13 cellular contexts compared by ENCODE assay signal in the genomic region with DNA sequence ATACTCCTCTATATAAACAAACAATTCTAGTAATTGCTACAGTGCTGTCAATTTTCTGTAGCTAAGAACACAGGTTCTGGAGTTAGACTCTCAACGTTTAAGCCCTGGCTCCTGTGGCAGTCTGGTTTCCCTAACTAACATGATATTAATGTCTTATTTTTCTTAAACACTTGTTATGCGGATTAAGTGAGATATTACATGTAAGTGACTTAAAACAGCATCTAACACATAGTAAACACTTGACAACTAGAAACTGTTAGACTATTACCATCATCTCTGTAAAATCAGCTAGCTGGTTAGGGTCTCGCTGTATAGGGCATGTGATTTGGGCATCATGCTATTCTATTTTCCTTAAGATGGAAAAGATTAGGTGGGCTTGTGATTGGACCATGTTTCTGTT.
"Had no signal": no experiment of that assay in that cellular context is flagged by ENCODE, and none has a peak within 500 bp of the region (broad histone marks: within the 10 kb centered on the region; RNA-seq: fewer than 3 reads in every experiment).

No MANE protein-coding gene starts in this region.

- H3K9me3 ChIP-seq: pancreas, transverse colon had no signal

- DNase-seq: activated CD4-positive, alpha-beta T cell treated with anti-CD3 and anti-CD28 coated beads, Interleukin-2, amount 50 U/mL, for 4 hours; activated naive CD4-positive, alpha-beta T cell; activated naive CD8-positive, alpha-beta T cell treated with anti-CD3 and anti-CD28 coated beads, Interleukin-2, amount 10 ng/mL, durations not matched to agents 7 days and 5 days; activated T-cell treated with anti-CD3 and anti-CD28 coated beads for 4 hours; effector memory CD4-positive, alpha-beta T cell; foreskin melanocyte; head of caudate nucleus; pancreas; stimulated activated CD4-positive, alpha-beta T cell treated with anti-CD3 and anti-CD28 coated beads, Interleukin-4, amount 100 ng/mL, for 1 hour; stimulated activated naive B cell treated with anti-CD40 and anti-IgM and Interleukin-4, amounts not matched to agents 10 μg/mL and 1 μg/mL and 100 μg/mL, for 72 hours; transverse colon had no signal

- H3K4me3 ChIP-seq: lung, pancreas, transverse colon had no signal

- H3K27ac ChIP-seq: pancreas had no signal

- H3K27me3 ChIP-seq: pancreas, transverse colon had no signal

- ATAC-seq: activated CD4-positive, CD25-positive, alpha-beta regulatory T cell treated with anti-CD3 and anti-CD28 coated beads, Interleukin-2, amount 50 U/mL, for 24 hours; pancreas; stimulated activated naive B cell treated with anti-CD40 and anti-IgM and Interleukin-4, amounts not matched to agents 10 μg/mL and 1 μg/mL and 100 μg/mL, for 72 hours had no signal

- H3K36me3 ChIP-seq: pancreas, transverse colon had no signal
